Comparison of ENCODE assay signal across 11 cellular contexts in genomic region chr3:165805834-165806561, GRCh38. TPM values are rescaled to one million over a fixed set of nuclear protein-coding genes. Genes with fewer than 3 reads are reported as not detected.
A peak's percentile ranks its signal among the peaks of the same experiment; 100 is the strongest.
DNase-seq lines count a peak whose midpoint lies in the region; ATAC-seq and TF ChIP-seq lines count a peak whose summit lies in the region.
"Had no signal": no experiment of that assay in that cellular context is flagged by ENCODE, and none has a peak within 500 bp of the region (broad histone marks: within the 10 kb centered on the region; RNA-seq: fewer than 3 reads in every experiment).

No MANE protein-coding gene starts in this region.

- no peaks in the 10 kb centered on the region for H3K9me3 ChIP-seq in KOPT-K1 (ENCODE audit: insufficient read depth, low read length, poor library complexity, severe bottlenecking)
- H3K9me3 ChIP-seq in lung (ENCODE audit: control insufficient read depth in 2 of 2, insufficient read depth in 1 of 2, low read length in 1 of 2): no peaks in the 10 kb centered on the region
- H3K9me3 ChIP-seq in mucosa of descending colon: no peaks in the 10 kb centered on the region

- H3K4me3 ChIP-seq in lung (no peak overlapping the region), mucosa of descending colon (no peak overlapping the region), dorsolateral prefrontal cortex (peak overlapping the region in 5 of 59 donors; percentile 3 to 25 (median 10))

- TF ChIP-seq CTCF in lung (IDR thresholded peaks at IDR 0.05; ENCODE audit: control extremely low read depth, extremely low read depth): no peak
- TF ChIP-seq CTCF in mucosa of descending colon (IDR thresholded peaks at IDR 0.05): no peak
- no peak for TF ChIP-seq CTCF in dorsolateral prefrontal cortex (IDR thresholded peaks at IDR 0.05 in 54 of 56, conservative IDR thresholded peaks at IDR 0.05 in 2 of 56; ENCODE audit: low read depth in 1 of 56, partially characterized antibody in 56 of 56)

- peak; percentile 75 for ATAC-seq in GM18520 (IDR thresholded peaks at IDR 0.05; ENCODE audit: unreplicated experiment)
- peak; percentile 93 for ATAC-seq in HG02571 (IDR thresholded peaks at IDR 0.05; ENCODE audit: unreplicated experiment)
- peak; percentile 34 for ATAC-seq in lung (ENCODE audit: insufficient read depth, low FRiP score)
- ATAC-seq in mucosa of descending colon: no peak
- ATAC-seq: right cardiac atrium had no signal

- H3K4me1 ChIP-seq in lung (ENCODE audit: control insufficient read depth in 2 of 2, insufficient read depth in 2 of 2, low read length in 2 of 2): peaks cover 0 to under 1% of the 10 kb centered on the region in 2 donors
- no peaks in the 10 kb centered on the region for H3K4me1 ChIP-seq in mucosa of descending colon (ENCODE audit: low read depth)

- 71 to 80% methylated on average over 5 of the region's 5 CpGs for WGBS in lung, 2 donors

- H3K27ac ChIP-seq in KOPT-K1 (ENCODE audit: low read depth, low read length, poor library complexity, severe bottlenecking) (peak overlapping the region; percentile 89), lung (ENCODE audit: low read depth in 1 of 2, low read length in 1 of 2) (no peak overlapping the region), dorsolateral prefrontal cortex (no peak overlapping the region)

- intact Hi-C loops in mucosa of descending colon (cut with DNase I, micrococcal nuclease) (no loop called here), dorsolateral prefrontal cortex (cut with DNase I) (no loop called here)

- DNase-seq in lung (ENCODE audit: low spot score) (no peak), NCI-H1105 treated with DMSO at 0.1 percent for 48 hours (lab: John Stamatoyannopoulos, UW) (no peak), mucosa of descending colon (no peak), dorsolateral prefrontal cortex (no peak)
- no peak for DNase-seq in effector CD4-positive, alpha-beta T cell
- DNase-seq: GF-D8, right cardiac atrium had no signal

- H3K27me3 ChIP-seq in lung (ENCODE audit: control insufficient read depth, insufficient read depth): no peaks in the 10 kb centered on the region
- no peaks in the 10 kb centered on the region for H3K27me3 ChIP-seq in dorsolateral prefrontal cortex

- H3K36me3 ChIP-seq in KOPT-K1 (ENCODE audit: insufficient read depth, low read length): no peaks in the 10 kb centered on the region
- no peaks in the 10 kb centered on the region for H3K36me3 ChIP-seq in lung (ENCODE audit: control insufficient read depth in 2 of 2, insufficient read depth in 2 of 2, low read length in 2 of 2)
- H3K36me3 ChIP-seq in mucosa of descending colon (ENCODE audit: low read depth): no peaks in the 10 kb centered on the region

RNA-seq across cellular contexts. Expression of gene BCHE, which starts 31.2 kb away (rescaled TPM):
- total RNA-seq in lung (10 to 100 TPM in 1 of 2 donors, 1 to 10 TPM in 1; 4.1 to 47.8 TPM), mucosa of descending colon (10 to 100 TPM in 1 of 3 donors, 1 to 10 TPM in 2; 1.2 to 26.6 (median 3.1) TPM), dorsolateral prefrontal cortex (10 to 100 TPM in 4 of 120 experiments, 1 to 10 TPM in 116; 1.5 to 13.7 (median 5.3) TPM)
- 1 to 10 TPM; 1.7 to 4.5 TPM for polyA plus RNA-seq in lung
- polyA plus RNA-seq: IgD-negative memory B cell had no signal
